Comparison of ENCODE assay signal across 1 cellular context in the genomic region with DNA sequence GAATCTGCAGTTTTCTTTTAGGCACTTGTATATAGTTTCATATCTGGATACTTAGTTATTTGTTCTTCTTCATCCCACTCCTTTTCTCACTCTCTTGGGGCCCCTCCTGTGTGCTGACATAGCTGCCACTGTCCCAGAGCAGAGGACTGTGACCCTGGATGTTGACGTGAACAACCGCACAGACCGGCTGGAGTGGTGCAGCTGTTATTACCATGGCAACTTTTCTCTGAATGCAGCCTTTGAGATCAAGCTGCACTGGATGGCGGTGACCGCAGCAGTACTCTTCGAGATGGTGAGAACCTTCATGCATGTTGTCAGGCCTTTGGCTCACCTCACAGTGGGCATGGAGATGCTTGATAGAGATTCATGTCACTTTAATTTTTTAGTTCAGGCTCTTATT.
TF ChIP-seq lines count a peak whose summit lies in the region.

No MANE protein-coding gene starts in this region.

TF ChIP-seq in HepG2, 621 proteins besides CTCF, POLR2A, EP300 and RAD21 (continued from another document):
- TF ChIP-seq, protein P1, sequence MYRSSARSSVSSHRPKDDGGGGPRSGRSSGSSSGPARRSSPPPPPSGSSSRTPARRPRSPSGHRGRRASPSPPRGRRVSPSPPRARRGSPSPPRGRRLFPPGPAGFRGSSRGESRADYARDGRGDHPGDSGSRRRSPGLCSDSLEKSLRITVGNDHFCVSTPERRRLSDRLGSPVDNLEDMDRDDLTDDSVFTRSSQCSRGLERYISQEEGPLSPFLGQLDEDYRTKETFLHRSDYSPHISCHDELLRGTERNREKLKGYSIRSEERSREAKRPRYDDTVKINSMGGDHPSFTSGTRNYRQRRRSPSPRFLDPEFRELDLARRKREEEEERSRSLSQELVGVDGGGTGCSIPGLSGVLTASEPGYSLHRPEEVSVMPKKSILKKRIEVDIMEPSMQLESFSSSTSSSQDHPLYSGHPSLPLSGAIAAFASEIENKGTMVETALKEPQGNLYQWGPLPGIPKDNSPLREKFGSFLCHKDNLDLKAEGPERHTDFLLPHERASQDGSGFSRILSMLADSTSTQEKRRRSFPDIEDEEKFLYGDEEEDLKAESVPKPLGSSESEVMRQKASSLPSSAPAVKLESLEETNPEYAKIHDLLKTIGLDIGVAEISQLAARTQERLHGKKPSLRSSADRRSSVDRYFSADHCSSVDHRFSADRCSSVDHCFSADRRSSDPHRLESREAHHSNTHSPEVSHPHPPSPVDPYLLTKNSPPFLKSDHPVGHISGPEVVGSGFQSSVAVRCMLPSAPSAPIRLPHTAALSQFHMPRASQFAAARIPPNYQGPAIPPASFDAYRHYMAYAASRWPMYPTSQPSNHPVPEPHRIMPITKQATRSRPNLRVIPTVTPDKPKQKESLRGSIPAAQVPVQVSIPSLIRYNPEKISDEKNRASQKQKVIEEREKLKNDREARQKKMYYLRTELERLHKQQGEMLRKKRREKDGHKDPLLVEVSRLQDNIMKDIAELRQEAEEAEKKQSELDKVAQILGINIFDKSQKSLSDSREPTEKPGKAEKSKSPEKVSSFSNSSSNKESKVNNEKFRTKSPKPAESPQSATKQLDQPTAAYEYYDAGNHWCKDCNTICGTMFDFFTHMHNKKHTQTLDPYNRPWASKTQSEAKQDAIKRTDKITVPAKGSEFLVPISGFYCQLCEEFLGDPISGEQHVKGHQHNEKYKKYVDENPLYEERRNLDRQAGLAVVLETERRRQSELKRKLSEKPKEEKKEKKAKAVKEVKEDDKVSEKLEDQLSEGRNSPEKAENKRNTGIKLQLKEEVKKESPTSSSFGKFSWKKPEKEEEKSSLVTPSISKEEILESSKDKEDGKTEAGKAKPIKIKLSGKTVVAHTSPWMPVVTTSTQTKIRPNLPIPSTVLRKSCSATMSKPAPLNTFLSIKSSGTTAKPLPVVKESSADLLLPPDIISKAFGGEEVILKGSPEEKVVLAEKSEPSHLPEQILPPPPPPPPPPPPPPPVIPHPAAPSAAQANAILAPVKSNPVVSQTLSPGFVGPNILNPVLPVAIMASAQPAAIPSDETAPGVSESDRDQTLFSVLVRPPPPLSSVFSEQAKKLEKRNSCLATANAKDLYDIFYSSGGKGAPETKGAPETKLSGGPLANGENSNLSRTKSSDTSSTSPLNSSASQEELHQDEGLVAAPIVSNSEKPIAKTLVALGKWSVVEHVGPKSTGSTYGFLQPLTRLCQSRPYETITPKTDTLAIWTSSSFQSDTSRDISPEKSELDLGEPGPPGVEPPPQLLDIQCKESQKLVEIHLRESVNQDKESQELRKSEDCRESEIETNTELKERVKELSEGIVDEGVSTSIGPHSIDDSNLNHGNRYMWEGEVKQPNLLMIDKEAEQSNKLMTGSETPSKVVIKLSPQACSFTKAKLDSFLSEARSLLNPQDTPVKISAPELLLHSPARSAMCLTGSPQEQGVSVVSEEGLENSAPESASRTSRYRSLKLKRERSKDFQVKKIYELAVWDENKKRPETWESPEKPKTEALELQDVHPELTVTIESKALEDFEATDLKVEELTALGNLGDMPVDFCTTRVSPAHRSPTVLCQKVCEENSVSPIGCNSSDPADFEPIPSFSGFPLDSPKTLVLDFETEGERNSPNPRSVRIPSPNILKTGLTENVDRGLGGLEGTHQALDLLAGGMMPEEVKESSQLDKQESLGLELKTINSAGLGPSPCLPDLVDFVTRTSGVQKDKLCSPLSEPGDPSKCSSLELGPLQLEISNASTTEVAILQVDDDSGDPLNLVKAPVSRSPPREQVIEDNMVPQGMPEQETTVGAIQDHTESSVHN (CRISPR knock-in tag; IDR thresholded peaks at IDR 0.05) = no peak
